Comparison of ENCODE assay signal across 31 cellular contexts in the genomic region with DNA sequence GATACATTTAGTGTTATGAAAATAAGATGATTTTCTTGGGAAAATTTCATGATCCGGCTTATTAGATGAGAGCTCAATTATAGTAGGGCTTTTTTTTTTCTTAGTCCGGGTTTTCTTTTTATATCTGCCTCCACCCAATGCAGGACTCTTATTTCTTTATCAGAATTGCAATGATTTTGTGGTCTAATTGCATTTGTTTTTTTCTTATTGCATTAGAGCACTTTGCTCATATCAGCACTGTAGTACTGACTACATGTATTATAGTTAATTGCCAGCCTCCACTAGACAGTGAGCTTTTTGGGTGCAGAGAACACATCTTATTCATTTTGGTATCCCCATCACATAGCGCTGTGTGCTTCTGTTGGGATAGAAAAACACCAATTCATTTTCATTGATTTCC. TPM values are rescaled to one million over a fixed set of nuclear protein-coding genes. Genes with fewer than 3 reads are reported as not detected.
"Had no signal": no experiment of that assay in that cellular context is flagged by ENCODE, and none has a peak within 500 bp of the region (broad histone marks: within the 10 kb centered on the region; RNA-seq: fewer than 3 reads in every experiment).

No MANE protein-coding gene starts in this region.

- H3K9me3 ChIP-seq: adrenal gland, ascending aorta, body of pancreas, breast epithelium had no signal

- H3K27ac ChIP-seq: adrenal gland, ascending aorta, body of pancreas, brain microvascular endothelial cell, breast epithelium, cardiac muscle cell had no signal

- DNase-seq: activated effector memory CD4-positive, alpha-beta T cell treated with anti-CD3 and anti-CD28 coated beads, Interleukin-2, amount 50 U/mL, for 16 hours; activated effector memory CD4-positive, alpha-beta T cell treated with Interleukin-2 at 50 U/mL for 16 hours; activated gamma-delta T cell; activated gamma-delta T cell treated with Interleukin-2 at 50 U/mL for 16 hours; activated naive CD4-positive, alpha-beta T cell; activated naive CD4-positive, alpha-beta T cell treated with anti-CD3 and anti-CD28 coated beads for 36 hours; activated naive CD4-positive, alpha-beta T cell treated with anti-CD3 and anti-CD28 coated beads, Interleukin-2, amount 10 ng/mL, durations not matched to agents 7 days and 5 days; activated naive CD4-positive, alpha-beta T cell treated with anti-CD3 and anti-CD28 coated beads, Interleukin-2, amount 50 U/mL, for 16 hours; activated naive CD4-positive, alpha-beta T cell treated with Interleukin-2 at 50 U/mL for 16 hours; activated naive CD8-positive, alpha-beta T cell treated with anti-CD3 and anti-CD28 coated beads for 36 hours; activated naive CD8-positive, alpha-beta T cell treated with anti-CD3 and anti-CD28 coated beads, Interleukin-2, amount 10 ng/mL, durations not matched to agents 7 days and 5 days; activated naive CD8-positive, alpha-beta T cell treated with anti-CD3 and anti-CD28 coated beads, Interleukin-2, amount 50 U/mL, for 24 hours; activated T-cell treated with anti-CD3 and anti-CD28 coated beads, Interleukin-2, amount 50 U/mL, for 24 hours; activated T-cell treated with anti-CD3 and anti-CD28 coated beads, Interleukin-2, amount 50 U/mL, for 4 hours; activated T-cell treated with anti-CD3 and anti-CD28 coated beads, Interleukin-2, amount 50 U/mL, for 48 hours; activated T-cell treated with anti-CD3 and anti-CD28 coated beads, Interleukin-2, amount 50 U/mL, for 72 hours; adrenal gland; amniotic stem cell; amygdala; anterior cingulate cortex; aorta; body of pancreas; brain microvascular endothelial cell; caudate nucleus; central memory CD4-positive, alpha-beta T cell; cerebellar nuclear complex had no signal

- ATAC-seq: activated naive CD4-positive, alpha-beta T cell treated with anti-CD3 and anti-CD28 coated beads, Interleukin-2, amount 50 U/mL, for 72 hours; activated naive CD8-positive, alpha-beta T cell treated with anti-CD3 and anti-CD28 coated beads, Interleukin-2, amount 50 U/mL, for 24 hours; activated T-cell treated with anti-CD3 and anti-CD28 coated beads, Interleukin-2, amount 50 U/mL, for 4 hours; activated T-cell treated with anti-CD3 and anti-CD28 coated beads, Interleukin-2, amount 50 U/mL, for 72 hours; activated T-helper 17 cell treated with anti-CD3 and anti-CD28 coated beads, Interleukin-2, amount 50 U/mL, for 72 hours; body of pancreas had no signal

- H3K36me3 ChIP-seq: adrenal gland, ascending aorta, brain microvascular endothelial cell, breast epithelium, cardiac muscle cell had no signal

- H3K4me3 ChIP-seq: adrenal gland, ascending aorta, body of pancreas, breast epithelium, cardiac muscle cell had no signal

- H3K4me1 ChIP-seq: adrenal gland, ascending aorta, body of pancreas, breast epithelium had no signal

- H3K27me3 ChIP-seq: adrenal gland, ascending aorta, body of pancreas, brain microvascular endothelial cell, cardiac muscle cell had no signal

RNA-seq across cellular contexts. Expression of a gene that starts 50.0 kb away (rescaled TPM):
- total RNA-seq: ascending aorta had no signal
